ENCODE assay signal across 10 cellular contexts in the genomic region with DNA sequence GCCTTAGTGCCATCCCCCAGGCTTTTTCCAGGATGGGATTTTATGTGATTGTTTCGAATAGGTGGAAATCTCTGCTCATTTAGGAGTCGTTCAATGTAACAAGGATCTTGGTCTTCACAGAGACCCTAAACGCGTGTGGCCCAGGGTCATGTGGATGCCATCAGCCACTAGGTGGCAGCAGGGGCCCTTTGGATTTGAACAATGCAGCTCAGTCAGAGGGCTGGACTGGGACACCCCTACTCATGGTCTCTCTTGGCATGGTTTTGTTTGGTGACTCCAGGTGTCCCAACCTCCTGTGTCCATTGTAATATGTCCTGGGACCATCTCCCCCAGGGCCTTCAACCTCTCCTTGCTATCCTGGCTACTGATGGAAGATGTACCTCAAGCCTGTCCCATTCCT. TPM values are rescaled to one million over a fixed set of nuclear protein-coding genes. Genes with fewer than 3 reads are reported as not detected.
DNase-seq lines count a peak whose midpoint lies in the region; ATAC-seq, FAIRE-seq and TF ChIP-seq lines count a peak whose summit lies in the region.
"Not testable (repeated sequence)": the region's sequence is repeated elsewhere in the genome, so short reads cannot be mapped to it uniquely, and the experiment has no call there.
"Had no signal": no experiment of that assay in that cellular context is flagged by ENCODE, and none has a peak within 500 bp of the region (broad histone marks: within the 10 kb centered on the region; RNA-seq: fewer than 3 reads in every experiment).

No MANE protein-coding gene starts in this region.

- in situ Hi-C loops in gastrocnemius medialis (cut with MboI; ENCODE audit: low sequenced_read_pairs in 4 of 4), result not testable (repeated sequence)

- H3K4me1 ChIP-seq in PC-3 (ENCODE audit: insufficient read depth, low read length); kidney (ENCODE audit: control insufficient read depth in 1 of 2, insufficient read depth in 1 of 2, low read depth in 1 of 2, low read length in 2 of 2); gastrocnemius medialis: not testable (repeated sequence)

- not testable (repeated sequence) for H3K36me3 ChIP-seq in PC-3 (ENCODE audit: low read depth, low read length); kidney (ENCODE audit: control insufficient read depth in 1 of 2, insufficient read depth in 2 of 2, low read length in 2 of 2); gastrocnemius medialis

- TF ChIP-seq POLR2A in gastrocnemius medialis (IDR thresholded peaks at IDR 0.05), result not testable (repeated sequence)

- H3K9me3 Mint-ChIP-seq in HFFc6; MCF 10A (ENCODE audit: unreplicated experiment); stimulated activated naive B cell treated with anti-CD40 and anti-IgM and Interleukin-4, amounts not matched to agents 10 μg/mL and 1 μg/mL and 100 μg/mL, for 72 hours: not testable (repeated sequence)

- ATAC-seq in PC-3 (peak; percentile 99), gastrocnemius medialis (peak; percentile 85 to 98)
- peak; percentile 85 to 91 for ATAC-seq in stimulated activated naive B cell treated with anti-CD40 and anti-IgM and Interleukin-4, amounts not matched to agents 10 μg/mL and 1 μg/mL and 100 μg/mL, for 72 hours (replicated peaks)

- H3K4me3 ChIP-seq in PC-3 (ENCODE audit: low read length); kidney (ENCODE audit: low read length in 2 of 2); gastrocnemius medialis: not testable (repeated sequence)

- not testable (repeated sequence) for DNase-seq in GM10248 (ENCODE audit: extremely low spot score); PC-3; MCF 10A (ENCODE audit: unreplicated experiment)
- peak; percentile 20 for DNase-seq in HFFc6
- DNase-seq in activated CD8-positive, alpha-beta memory T cell treated with anti-CD3 and anti-CD28 coated beads for 4 hours (ENCODE audit: low read depth in 2 of 2), result peak; percentile 46 to 58
- DNase-seq in kidney, result peak; percentile 38
- DNase-seq in gastrocnemius medialis, result peak in 1 of 2 donors; percentile 65
- peak; percentile 56 for DNase-seq in stimulated activated naive B cell treated with anti-CD40 and anti-IgM and Interleukin-4, amounts not matched to agents 10 μg/mL and 1 μg/mL and 100 μg/mL, for 72 hours

- not testable (repeated sequence) for H3K27me3 Mint-ChIP-seq in HFFc6 (ENCODE audit: insufficient read depth); stimulated activated naive B cell treated with anti-CD40 and anti-IgM and Interleukin-4, amounts not matched to agents 10 μg/mL and 1 μg/mL and 100 μg/mL, for 72 hours
- peaks cover 11% of the 10 kb centered on the region for H3K27me3 Mint-ChIP-seq in MCF 10A (ENCODE audit: insufficient read depth, unreplicated experiment)

- not testable (repeated sequence) for H3K36me3 Mint-ChIP-seq in HFFc6 (ENCODE audit: low read depth); MCF 10A (ENCODE audit: insufficient read depth, unreplicated experiment); stimulated activated naive B cell treated with anti-CD40 and anti-IgM and Interleukin-4, amounts not matched to agents 10 μg/mL and 1 μg/mL and 100 μg/mL, for 72 hours

- H3F3A ChIP-seq in PC-3 (ENCODE audit: low read length, unreplicated experiment), result not testable (repeated sequence)

- not testable (repeated sequence) for FAIRE-seq in kidney (lab: Jason Lieb, UNC)

- H3K4me2 ChIP-seq in PC-3 (ENCODE audit: low read length), result not testable (repeated sequence)

- H3K9ac ChIP-seq in PC-3 (ENCODE audit: low read length); kidney (ENCODE audit: low read length in 2 of 2): not testable (repeated sequence)

- not testable (repeated sequence) for H3K9me3 ChIP-seq in PC-3 (ENCODE audit: low read length); kidney (ENCODE audit: control insufficient read depth in 1 of 2, low read length in 2 of 2); gastrocnemius medialis

- not testable (repeated sequence) for H3K27ac ChIP-seq in PC-3 (ENCODE audit: low read length); kidney (ENCODE audit: low read depth in 2 of 2, low read length in 2 of 2); gastrocnemius medialis

- CTCF ChIA-PET in GM10248 (lab: Yijun Ruan, JAX); PC-3 (lab: Charles Lee); MCF 10A (lab: Yijun Ruan, JAX): not testable (repeated sequence)

- H3K4me3 Mint-ChIP-seq in HFFc6; MCF 10A (ENCODE audit: unreplicated experiment); stimulated activated naive B cell treated with anti-CD40 and anti-IgM and Interleukin-4, amounts not matched to agents 10 μg/mL and 1 μg/mL and 100 μg/mL, for 72 hours: not testable (repeated sequence)

- H3K27me3 ChIP-seq in PC-3 (ENCODE audit: low read length); gastrocnemius medialis: not testable (repeated sequence)

- H3K27ac Mint-ChIP-seq in HFFc6; MCF 10A (ENCODE audit: low read depth, unreplicated experiment); stimulated activated naive B cell treated with anti-CD40 and anti-IgM and Interleukin-4, amounts not matched to agents 10 μg/mL and 1 μg/mL and 100 μg/mL, for 72 hours: not testable (repeated sequence)

- TF ChIP-seq CTCF in GM10248 (IDR thresholded peaks at IDR 0.05; ENCODE audit: control extremely low read depth, extremely low read depth, low read depth, missing control alignments) (peak; percentile 71), HFFc6 (IDR thresholded peaks at IDR 0.05) (peak; percentile 68), PC-3 (conservative IDR thresholded peaks at IDR 0.05; ENCODE audit: low read depth, low read length) (peak; percentile 25; the same call in 1 of the 2 replicates), MCF 10A (IDR thresholded peaks at IDR 0.05; ENCODE audit: unreplicated experiment) (peak; percentile 56), kidney (IDR thresholded peaks at IDR 0.05; ENCODE audit: borderline replicate concordance, extremely low read depth, insufficient read depth) (peak; percentile 59), gastrocnemius medialis (IDR thresholded peaks at IDR 0.05 in 4 of 5, conservative IDR thresholded peaks at IDR 0.05 in 1 of 5) (peak in 2 of 5 experiments; percentile 45 to 54)

- not testable (repeated sequence) for H3K9me2 ChIP-seq in PC-3 (replicated peaks; ENCODE audit: low read length)

- not testable (repeated sequence) for H3K79me2 ChIP-seq in PC-3 (ENCODE audit: low read length)

- H2AFZ ChIP-seq in PC-3 (ENCODE audit: low read length), result not testable (repeated sequence)

- POLR2A ChIA-PET in GM10248 (lab: Yijun Ruan, JAX); PC-3 (lab: Charles Lee; ENCODE audit: unreplicated experiment); MCF 10A (lab: Yijun Ruan, JAX): not testable (repeated sequence)

- intact Hi-C loops in PC-3 (cut with micrococcal nuclease); MCF 10A (cut with micrococcal nuclease); kidney (cut with DNase I); gastrocnemius medialis (cut with DNase I; ENCODE audit: low total_unique reads): not testable (repeated sequence)

- H4K20me1 ChIP-seq in PC-3 (ENCODE audit: low read length), result not testable (repeated sequence)

- H3K4me1 Mint-ChIP-seq in HFFc6 (ENCODE audit: low read depth); MCF 10A (ENCODE audit: insufficient read depth, unreplicated experiment); stimulated activated naive B cell treated with anti-CD40 and anti-IgM and Interleukin-4, amounts not matched to agents 10 μg/mL and 1 μg/mL and 100 μg/mL, for 72 hours: not testable (repeated sequence)

- not testable (repeated sequence) for BruUV-seq in PC-3 (replicated peaks; lab: Mats Ljungman, UMichigan); MCF 10A (replicated peaks; lab: Mats Ljungman, UMichigan)

RNA-seq across cellular contexts. Expression of gene SCGB1C2, which starts 0.8 kb away (rescaled TPM):
- not detected for total RNA-seq in HFFc6 (2021; fragmentation: NEBNext Ultra II Directional; extraction: Animal tissue kit (Norgen Biotek cat#: 25700))
- total RNA-seq in PC-3 (2014; rRNA removed) (not detected in 2 replicates), MCF 10A (2022) (not detected in 2 replicates), kidney (not detected), gastrocnemius medialis (not detected)
- polyA plus RNA-seq in kidney (ENCODE audit: insufficient read depth, low read depth, low replicate concordance), result not detected
- total RNA-seq: dermis microvascular lymphatic vessel endothelial cell; T-helper 1 cell treated with Interleukin-12 subunit alpha and Interleukin-12 subunit beta and Interleukin-4 antibody, amounts not matched to agents 30 ng/mL and 1 ng/mL, for 36 hours had no signal

RNA-seq across cellular contexts. Expression of gene DOC2B, which starts 44.9 kb away (rescaled TPM):
- total RNA-seq in HFFc6 (2021; fragmentation: NEBNext Ultra II Directional; extraction: Animal tissue kit (Norgen Biotek cat#: 25700)), result not detected
- total RNA-seq in PC-3 (2014; rRNA removed), result 0.46 and 0.69 TPM in 2 replicates
- total RNA-seq in MCF 10A (2022), result not detected in 2 replicates
- 21.6 TPM for total RNA-seq in kidney
- polyA plus RNA-seq in kidney (ENCODE audit: insufficient read depth, low read depth, low replicate concordance), result 4.2 TPM
- 1 to 10 TPM; 1.1 to 4.0 (median 3.8) TPM for total RNA-seq in gastrocnemius medialis
